In genomic region chr17:56292628-56293027, GRCh38 we compare ENCODE assay signal across 23 cellular contexts.
DNase-seq lines count a peak whose midpoint lies in the region; ATAC-seq and TF ChIP-seq lines count a peak whose summit lies in the region.
"Had no signal": no experiment of that assay in that cellular context is flagged by ENCODE, and none has a peak within 500 bp of the region (broad histone marks: within the 10 kb centered on the region; RNA-seq: fewer than 3 reads in every experiment).

No MANE protein-coding gene starts in this region.

- H4K20me1 ChIP-seq in mammary epithelial cell (ENCODE audit: insufficient read depth, low read length) = no peaks in the 10 kb centered on the region

- peak; percentile 54 for ATAC-seq in stimulated activated effector memory CD8-positive, alpha-beta T cell treated with anti-CD3 and anti-CD28 coated beads, Interleukin-12 subunit alpha, Interleukin-12 subunit beta, amount 100 ng/mL, for 72 hours
- no peak for ATAC-seq in left lobe of liver

- H3K36me3 ChIP-seq in breast epithelium (no peaks in the 10 kb centered on the region), mammary epithelial cell (ENCODE audit: insufficient read depth, low read length) (no peaks in the 10 kb centered on the region), tibial artery (no peaks in the 10 kb centered on the region)
- H3K36me3 ChIP-seq: prostate gland, tibial nerve had no signal

- DNase-seq in MCF 10A (ENCODE audit: unreplicated experiment) (no peak), breast epithelium (ENCODE audit: low spot score in 2 of 2) (no peak), M059J (ENCODE audit: low read depth) (peak; percentile 64), mammary epithelial cell (peak; percentile 56), left lobe of liver (ENCODE audit: low spot score) (no peak), iPS-NIHi7 (ENCODE audit: extremely low spot score) (no peak), tibial artery (no peak)
- no peak for DNase-seq in stimulated activated effector memory CD8-positive, alpha-beta T cell treated with anti-CD3 and anti-CD28 coated beads, Interleukin-12 subunit alpha, Interleukin-12 subunit beta, amount 100 ng/mL, for 72 hours (ENCODE audit: low spot score in 2 of 2)
- DNase-seq: activated CD4-positive, alpha-beta T cell treated with anti-CD3 and anti-CD28 coated beads for 1 hour; aorta; CD4-positive, CD25-positive, alpha-beta regulatory T cell; cerebellar nuclear complex; erythroblast; H7; MV-4-11; NCI-H187; NCI-H526 treated with DMSO at 0.1 percent for 48 hours; stimulated activated naive CD4-positive, alpha-beta T cell treated with Interleukin-2 at 50 U/mL for 16 hours; SW 1271 had no signal

- CTCF ChIA-PET in MCF 10A (lab: Yijun Ruan, JAX) (interaction anchor here (0.9 kb wide), 1 partner anchor 26 kb away, joined by 4 read pairs; no protein-coding TSS in a partner anchor), mammary epithelial cell (lab: Charles Lee; ENCODE audit: low non-redundant PET) (no interaction called here)

- dilution Hi-C loops in mammary epithelial cell (cut with HindIII; ENCODE audit: low sequenced_read_pairs) = no loop called here

- H3K9me3 ChIP-seq in breast epithelium (no peaks in the 10 kb centered on the region), mammary epithelial cell (replicated peaks; ENCODE audit: insufficient read depth, low read length) (no peaks in the 10 kb centered on the region), tibial artery (no peaks in the 10 kb centered on the region)
- H3K9me3 ChIP-seq: prostate gland, tibial nerve had no signal

- no peak for TF ChIP-seq POLR2A in breast epithelium (IDR thresholded peaks at IDR 0.05)

- H3K4me1 ChIP-seq in breast epithelium = no peaks in the 10 kb centered on the region
- peaks cover 28% of the 10 kb centered on the region for H3K4me1 ChIP-seq in mammary epithelial cell (ENCODE audit: insufficient read depth, low read length)
- H3K4me1 ChIP-seq in tibial artery = peaks cover 0 to 12% (median 0%) of the 10 kb centered on the region in 4 donors
- H3K4me1 ChIP-seq: prostate gland had no signal

- peaks cover 18% of the 10 kb centered on the region for H3K4me1 Mint-ChIP-seq in MCF 10A (ENCODE audit: insufficient read depth, unreplicated experiment)
- peaks cover 17% of the 10 kb centered on the region for H3K4me1 Mint-ChIP-seq in stimulated activated effector memory CD8-positive, alpha-beta T cell treated with anti-CD3 and anti-CD28 coated beads, Interleukin-12 subunit alpha, Interleukin-12 subunit beta, amount 100 ng/mL, for 72 hours

- H2AFZ ChIP-seq in mammary epithelial cell (ENCODE audit: low read depth, low read length) = no peak overlapping the region

- BruUV-seq in MCF 10A (replicated peaks; lab: Mats Ljungman, UMichigan) = no TSS peak
- BruUV-seq in mammary epithelial cell (replicated peaks; lab: Mats Ljungman, UMichigan) = no TSS peak

- H3K27ac ChIP-seq in breast epithelium = no peak overlapping the region
- peak overlapping the region; percentile 44 for H3K27ac ChIP-seq in mammary epithelial cell (ENCODE audit: insufficient read depth, low read depth, low read length)
- H3K27ac ChIP-seq in tibial artery = no peak overlapping the region
- H3K27ac ChIP-seq: prostate gland, skin epidermis, tibial nerve had no signal

- H3K36me3 Mint-ChIP-seq in MCF 10A (ENCODE audit: insufficient read depth, unreplicated experiment) = no peaks in the 10 kb centered on the region
- no peaks in the 10 kb centered on the region for H3K36me3 Mint-ChIP-seq in stimulated activated effector memory CD8-positive, alpha-beta T cell treated with anti-CD3 and anti-CD28 coated beads, Interleukin-12 subunit alpha, Interleukin-12 subunit beta, amount 100 ng/mL, for 72 hours
- H3K36me3 Mint-ChIP-seq: CD4-positive, CD25-positive, alpha-beta regulatory T cell had no signal

- peak overlapping the region; percentile 44 for H3K27ac Mint-ChIP-seq in MCF 10A (ENCODE audit: low read depth, unreplicated experiment)
- H3K27ac Mint-ChIP-seq in stimulated activated effector memory CD8-positive, alpha-beta T cell treated with anti-CD3 and anti-CD28 coated beads, Interleukin-12 subunit alpha, Interleukin-12 subunit beta, amount 100 ng/mL, for 72 hours = no peak overlapping the region
- H3K27ac Mint-ChIP-seq: CD4-positive, CD25-positive, alpha-beta regulatory T cell had no signal

- H3K9me3 Mint-ChIP-seq in MCF 10A (ENCODE audit: unreplicated experiment) = no peaks in the 10 kb centered on the region
- H3K9me3 Mint-ChIP-seq in stimulated activated effector memory CD8-positive, alpha-beta T cell treated with anti-CD3 and anti-CD28 coated beads, Interleukin-12 subunit alpha, Interleukin-12 subunit beta, amount 100 ng/mL, for 72 hours = peaks cover 2% of the 10 kb centered on the region

- no peak overlapping the region for H3K4me2 ChIP-seq in mammary epithelial cell (ENCODE audit: insufficient read depth, low read depth, low read length)

- no peaks in the 10 kb centered on the region for H3K27me3 Mint-ChIP-seq in MCF 10A (ENCODE audit: insufficient read depth, unreplicated experiment)
- H3K27me3 Mint-ChIP-seq: CD4-positive, CD25-positive, alpha-beta regulatory T cell had no signal

- H3K4me3 ChIP-seq in breast epithelium (no peak overlapping the region), mammary epithelial cell (replicated peaks in 1 of 3; ENCODE audit: insufficient read depth in 1 of 3, low read depth in 2 of 3, low read length in 3 of 3) (no peak overlapping the region), tibial artery (no peak overlapping the region)
- H3K4me3 ChIP-seq: lung, prostate gland, skin epidermis, tibial nerve had no signal

- no peaks in the 10 kb centered on the region for H3K79me2 ChIP-seq in mammary epithelial cell (ENCODE audit: insufficient read depth, low read length)

- H3K27me3 ChIP-seq in breast epithelium (no peaks in the 10 kb centered on the region), mammary epithelial cell (ENCODE audit: insufficient read depth, low read length) (no peaks in the 10 kb centered on the region), tibial artery (no peaks in the 10 kb centered on the region)
- H3K27me3 ChIP-seq: tibial nerve had no signal

- no peak overlapping the region for H3K9ac ChIP-seq in mammary epithelial cell (ENCODE audit: insufficient read depth, low read length)

- intact Hi-C loops in MCF 10A (cut with micrococcal nuclease) (no loop called here), breast epithelium (cut with DNase I; ENCODE audit: low total_unique reads) (no loop called here), mammary epithelial cell (cut with micrococcal nuclease) (no loop called here), tibial artery (cut with DNase I; ENCODE audit: low total_unique reads) (no loop called here)

- no peak overlapping the region for H3K4me3 Mint-ChIP-seq in MCF 10A (ENCODE audit: unreplicated experiment)
- no peak overlapping the region for H3K4me3 Mint-ChIP-seq in stimulated activated effector memory CD8-positive, alpha-beta T cell treated with anti-CD3 and anti-CD28 coated beads, Interleukin-12 subunit alpha, Interleukin-12 subunit beta, amount 100 ng/mL, for 72 hours
- H3K4me3 Mint-ChIP-seq: CD4-positive, CD25-positive, alpha-beta regulatory T cell had no signal

- in situ Hi-C loops in mammary epithelial cell (cut with MboI; ENCODE audit: low sequenced_read_pairs in 2 of 2) = no loop called here

- TF ChIP-seq CTCF in MCF 10A (IDR thresholded peaks at IDR 0.05; ENCODE audit: unreplicated experiment) (no peak), breast epithelium (IDR thresholded peaks at IDR 0.05) (no peak), mammary epithelial cell (conservative IDR thresholded peaks at IDR 0.05 in 1 of 2, IDR thresholded peaks at IDR 0.05 in 1 of 2; ENCODE audit: extremely low read depth in 1 of 2, insufficient read depth in 1 of 2, low read depth in 1 of 2, low read length in 2 of 2) (no peak), tibial artery (IDR thresholded peaks at IDR 0.05) (no peak)

- POLR2A ChIA-PET in MCF 10A (lab: Yijun Ruan, JAX) = interaction anchor here (0.6 kb wide), 1 partner anchor 152 kb away, joined by 3 read pairs; no protein-coding TSS in a partner anchor

Comparison
In these comparisons a context has a peak if more than half of its experiments do, and no peak if none do; other contexts are left out.
1. DNase-seq: peak in M059J (single experiment) and mammary epithelial cell (single experiment); none in MCF 10A (single experiment), breast epithelium (0 of 2), stimulated activated effector memory CD8-positive, alpha-beta T cell treated with anti-CD3 and anti-CD28 coated beads, Interleukin-12 subunit alpha, Interleukin-12 subunit beta, amount 100 ng/mL, for 72 hours (0 of 2), left lobe of liver (single experiment), iPS-NIHi7 (single experiment) and tibial artery (0 of 2).